In the genomic region with DNA sequence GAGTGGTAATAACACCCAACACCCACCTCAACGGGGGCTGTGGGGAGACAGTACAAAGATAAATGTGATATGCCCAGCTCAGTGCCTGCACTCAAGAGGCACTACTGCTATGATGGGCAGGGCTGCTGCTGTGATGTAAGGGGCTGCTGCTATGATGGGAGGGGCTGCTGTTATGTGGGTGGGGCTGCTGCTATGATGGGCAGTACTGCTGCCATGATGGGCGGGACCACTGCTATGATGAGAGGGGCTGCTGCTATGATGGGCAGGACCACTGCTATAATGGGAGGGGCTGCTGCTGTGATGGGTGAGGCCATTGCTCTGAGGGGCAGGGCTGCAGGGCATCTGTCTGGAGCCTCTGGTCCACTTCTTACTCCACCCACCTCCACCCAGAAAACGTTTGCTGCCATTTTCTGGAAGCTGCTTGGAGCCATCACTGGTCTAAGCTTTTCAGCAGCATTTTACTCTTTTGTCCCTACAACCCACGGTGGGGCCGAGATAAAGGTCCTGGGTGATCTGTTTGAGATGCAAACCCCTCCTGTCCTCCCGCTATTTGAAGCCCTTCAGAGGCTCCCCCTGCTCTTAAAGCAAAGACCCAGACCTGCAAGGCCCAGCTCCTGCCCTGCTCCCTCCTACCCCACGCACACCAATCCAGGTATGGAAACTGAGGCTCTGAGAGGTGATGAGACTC, we compare ENCODE assay signal across 20 cellular contexts.
DNase-seq lines count a peak whose midpoint lies in the region; ATAC-seq and TF ChIP-seq lines count a peak whose summit lies in the region.
"Had no signal": no experiment of that assay in that cellular context is flagged by ENCODE, and none has a peak within 500 bp of the region (broad histone marks: within the 10 kb centered on the region; RNA-seq: fewer than 3 reads in every experiment).

No MANE protein-coding gene starts in this region.

- no peak overlapping the region for H2BK5ac ChIP-seq in trophoblast cell (ENCODE audit: low read depth, low read length, poor library complexity)

- H4K91ac ChIP-seq in trophoblast cell (ENCODE audit: low read depth, low read length) = no peak overlapping the region

- H3K27me3 ChIP-seq in trophoblast cell (ENCODE audit: insufficient read depth, low read length) = no peaks in the 10 kb centered on the region

- no peak overlapping the region for H3K14ac ChIP-seq in trophoblast cell (ENCODE audit: low read length)

- no peak overlapping the region for H3K18ac ChIP-seq in trophoblast cell (ENCODE audit: low read length)

- peak; percentile 62 for DNase-seq in NCI-H82 (lab: John Stamatoyannopoulos, UW)
- DNase-seq in NCI-H82 treated with DMSO at 0.1 percent for 48 hours (lab: John Stamatoyannopoulos, UW; ENCODE audit: unreplicated experiment) = no peak
- DNase-seq in HEK293T (ENCODE audit: extremely low spot score) = no peak
- DNase-seq in coronary artery (ENCODE audit: low spot score) = peak; percentile 58
- DNase-seq in trophoblast cell = no peak
- no peak for DNase-seq in stimulated activated CD4-positive, alpha-beta T cell treated with anti-CD3 and anti-CD28 coated beads, Interleukin-4, amount 100 ng/mL, for 4 hours
- DNase-seq in activated T-helper 2 cell treated with anti-CD3 and anti-CD28 coated beads, Interferon-gamma antibody, Interleukin-2, Interleukin-4, amounts not matched to agents 10 μg/mL and 5 μg/mL and 100 μg/mL, durations not matched to agents 14 hours and 24 hours and 36 hours (ENCODE audit: low spot score) = no peak
- DNase-seq: DMS 273 treated with DMSO at 0.1 percent for 48 hours, EL, NCI-H1417, NCI-H2029 treated with DMSO at 0.1 percent for 48 hours, NCI-H226, NCI-H524 treated with DMSO at 0.1 percent for 48 hours, PC-3, SJCRH30 had no signal

- no peak overlapping the region for H4K12ac ChIP-seq in trophoblast cell (ENCODE audit: low read depth, low read length)

- H3K27me3 Mint-ChIP-seq in activated T-helper 2 cell treated with anti-CD3 and anti-CD28 coated beads, Interferon-gamma antibody, Interleukin-2, Interleukin-4, amounts not matched to agents 10 μg/mL and 5 μg/mL and 100 μg/mL, durations not matched to agents 14 hours and 24 hours and 36 hours (ENCODE audit: low read depth) = no peaks in the 10 kb centered on the region

- H2BK120ac ChIP-seq in trophoblast cell (ENCODE audit: insufficient read depth, low read length, poor library complexity) = no peak overlapping the region

- no peak overlapping the region for H3K23ac ChIP-seq in trophoblast cell (ENCODE audit: low read length)

- H3K27ac Mint-ChIP-seq in activated T-helper 2 cell treated with anti-CD3 and anti-CD28 coated beads, Interferon-gamma antibody, Interleukin-2, Interleukin-4, amounts not matched to agents 10 μg/mL and 5 μg/mL and 100 μg/mL, durations not matched to agents 14 hours and 24 hours and 36 hours = no peak overlapping the region

- POLR2A ChIA-PET in HEK293T (lab: Yijun Ruan, JAX) = no interaction called here

- H3K27ac ChIP-seq in coronary artery (no peak overlapping the region), trophoblast cell (ENCODE audit: low read depth, low read length) (no peak overlapping the region)
- H3K27ac ChIP-seq: A549, C4-2B, RWPE1, SJCRH30 had no signal

- no peak overlapping the region for H3K4me2 ChIP-seq in trophoblast cell (ENCODE audit: low read length)
- H3K4me2 ChIP-seq: A549 had no signal

- no peak overlapping the region for H4K8ac ChIP-seq in trophoblast cell (ENCODE audit: low read depth, low read length)

- no peak overlapping the region for H3K9ac ChIP-seq in trophoblast cell (ENCODE audit: low read length)

- ATAC-seq in GM21619 (IDR thresholded peaks at IDR 0.05; ENCODE audit: unreplicated experiment) = no peak
- ATAC-seq: A549, PC-3 had no signal

- no peaks in the 10 kb centered on the region for H3K36me3 Mint-ChIP-seq in activated T-helper 2 cell treated with anti-CD3 and anti-CD28 coated beads, Interferon-gamma antibody, Interleukin-2, Interleukin-4, amounts not matched to agents 10 μg/mL and 5 μg/mL and 100 μg/mL, durations not matched to agents 14 hours and 24 hours and 36 hours (ENCODE audit: low read depth)
- H3K36me3 Mint-ChIP-seq: IgD-negative memory B cell had no signal

- H3K4me1 ChIP-seq in trophoblast cell (ENCODE audit: control insufficient read depth in 1 of 2, insufficient read depth in 2 of 2, low read length in 2 of 2) = no peaks in the 10 kb centered on the region
- H3K4me1 ChIP-seq: A549, SJCRH30 had no signal

- no peak for TF ChIP-seq CTCF in coronary artery (IDR thresholded peaks at IDR 0.05)

- H3K79me1 ChIP-seq in trophoblast cell (ENCODE audit: low read length) = no peaks in the 10 kb centered on the region

- intact Hi-C loops in activated T-helper 2 cell treated with anti-CD3 and anti-CD28 coated beads, Interferon-gamma antibody, Interleukin-2, Interleukin-4, amounts not matched to agents 10 μg/mL and 5 μg/mL and 100 μg/mL, durations not matched to agents 14 hours and 24 hours and 36 hours (cut with micrococcal nuclease) = no loop called here

- H2AK5ac ChIP-seq in trophoblast cell (ENCODE audit: low read length) = no peak overlapping the region

- H3K4ac ChIP-seq in trophoblast cell (ENCODE audit: low read depth, low read length) = no peak overlapping the region

- H3K79me2 ChIP-seq in trophoblast cell (ENCODE audit: control insufficient read depth, insufficient read depth, low read length, poor library complexity) = no peaks in the 10 kb centered on the region

- H3K36me3 ChIP-seq in trophoblast cell (ENCODE audit: control insufficient read depth in 1 of 2, insufficient read depth in 2 of 2, low read length in 2 of 2) = no peaks in the 10 kb centered on the region
- H3K36me3 ChIP-seq: SJCRH30 had no signal

- H3K9me3 Mint-ChIP-seq in activated T-helper 2 cell treated with anti-CD3 and anti-CD28 coated beads, Interferon-gamma antibody, Interleukin-2, Interleukin-4, amounts not matched to agents 10 μg/mL and 5 μg/mL and 100 μg/mL, durations not matched to agents 14 hours and 24 hours and 36 hours = no peaks in the 10 kb centered on the region
- H3K9me3 Mint-ChIP-seq: IgD-negative memory B cell had no signal

- no peak overlapping the region for H3K4me3 Mint-ChIP-seq in activated T-helper 2 cell treated with anti-CD3 and anti-CD28 coated beads, Interferon-gamma antibody, Interleukin-2, Interleukin-4, amounts not matched to agents 10 μg/mL and 5 μg/mL and 100 μg/mL, durations not matched to agents 14 hours and 24 hours and 36 hours (ENCODE audit: low read depth)
- H3K4me3 Mint-ChIP-seq: IgD-negative memory B cell had no signal

- no peak overlapping the region for H2AFZ ChIP-seq in trophoblast cell (ENCODE audit: insufficient read depth, low read length, poor library complexity)

- H3K9me3 ChIP-seq in trophoblast cell (ENCODE audit: insufficient read depth, low read depth, low read length) = no peaks in the 10 kb centered on the region
- H3K9me3 ChIP-seq: A549, SJCRH30 had no signal

- CTCF ChIA-PET in HEK293T (lab: Yijun Ruan, JAX) = no interaction called here

- H3K4me1 Mint-ChIP-seq in activated T-helper 2 cell treated with anti-CD3 and anti-CD28 coated beads, Interferon-gamma antibody, Interleukin-2, Interleukin-4, amounts not matched to agents 10 μg/mL and 5 μg/mL and 100 μg/mL, durations not matched to agents 14 hours and 24 hours and 36 hours (ENCODE audit: low read depth) = no peaks in the 10 kb centered on the region

- H3K4me3 ChIP-seq in coronary artery (no peak overlapping the region), trophoblast cell (ENCODE audit: low read depth, low read length) (peak overlapping the region; percentile 5)
- H3K4me3 ChIP-seq: A549, SJCRH30 had no signal

- WGBS in trophoblast cell (ENCODE audit: extremely low coverage, insufficient coverage, insufficient read length) = no CpG with 5 or more reads among the region's 7 CpGs

- no peak overlapping the region for H2BK12ac ChIP-seq in trophoblast cell (ENCODE audit: low read length)

TF ChIP-seq in HEK293T, 16 proteins besides CTCF, POLR2A, EP300 and RAD21:
- TF ChIP-seq, protein P1, sequence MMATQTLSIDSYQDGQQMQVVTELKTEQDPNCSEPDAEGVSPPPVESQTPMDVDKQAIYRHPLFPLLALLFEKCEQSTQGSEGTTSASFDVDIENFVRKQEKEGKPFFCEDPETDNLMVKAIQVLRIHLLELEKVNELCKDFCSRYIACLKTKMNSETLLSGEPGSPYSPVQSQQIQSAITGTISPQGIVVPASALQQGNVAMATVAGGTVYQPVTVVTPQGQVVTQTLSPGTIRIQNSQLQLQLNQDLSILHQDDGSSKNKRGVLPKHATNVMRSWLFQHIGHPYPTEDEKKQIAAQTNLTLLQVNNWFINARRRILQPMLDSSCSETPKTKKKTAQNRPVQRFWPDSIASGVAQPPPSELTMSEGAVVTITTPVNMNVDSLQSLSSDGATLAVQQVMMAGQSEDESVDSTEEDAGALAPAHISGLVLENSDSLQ (IDR thresholded peaks at IDR 0.05) = peak; percentile 66
- TF ChIP-seq NFRKB (IDR thresholded peaks at IDR 0.05) (no peak), LEF1 (IDR thresholded peaks at IDR 0.05; ENCODE audit: borderline replicate concordance) (no peak)

Comparison
In these comparisons a context has a peak if more than half of its experiments do, and no peak if none do; other contexts are left out.
1. DNase-seq: peak in NCI-H82 (single experiment) and coronary artery (single experiment); none in NCI-H82 treated with DMSO at 0.1 percent for 48 hours (single experiment), HEK293T (single experiment), trophoblast cell (0 of 2), stimulated activated CD4-positive, alpha-beta T cell treated with anti-CD3 and anti-CD28 coated beads, Interleukin-4, amount 100 ng/mL, for 4 hours (0 of 2) and activated T-helper 2 cell treated with anti-CD3 and anti-CD28 coated beads, Interferon-gamma antibody, Interleukin-2, Interleukin-4, amounts not matched to agents 10 μg/mL and 5 μg/mL and 100 μg/mL, durations not matched to agents 14 hours and 24 hours and 36 hours (single experiment).